11 cellular contexts compared by ENCODE assay signal in the genomic region with DNA sequence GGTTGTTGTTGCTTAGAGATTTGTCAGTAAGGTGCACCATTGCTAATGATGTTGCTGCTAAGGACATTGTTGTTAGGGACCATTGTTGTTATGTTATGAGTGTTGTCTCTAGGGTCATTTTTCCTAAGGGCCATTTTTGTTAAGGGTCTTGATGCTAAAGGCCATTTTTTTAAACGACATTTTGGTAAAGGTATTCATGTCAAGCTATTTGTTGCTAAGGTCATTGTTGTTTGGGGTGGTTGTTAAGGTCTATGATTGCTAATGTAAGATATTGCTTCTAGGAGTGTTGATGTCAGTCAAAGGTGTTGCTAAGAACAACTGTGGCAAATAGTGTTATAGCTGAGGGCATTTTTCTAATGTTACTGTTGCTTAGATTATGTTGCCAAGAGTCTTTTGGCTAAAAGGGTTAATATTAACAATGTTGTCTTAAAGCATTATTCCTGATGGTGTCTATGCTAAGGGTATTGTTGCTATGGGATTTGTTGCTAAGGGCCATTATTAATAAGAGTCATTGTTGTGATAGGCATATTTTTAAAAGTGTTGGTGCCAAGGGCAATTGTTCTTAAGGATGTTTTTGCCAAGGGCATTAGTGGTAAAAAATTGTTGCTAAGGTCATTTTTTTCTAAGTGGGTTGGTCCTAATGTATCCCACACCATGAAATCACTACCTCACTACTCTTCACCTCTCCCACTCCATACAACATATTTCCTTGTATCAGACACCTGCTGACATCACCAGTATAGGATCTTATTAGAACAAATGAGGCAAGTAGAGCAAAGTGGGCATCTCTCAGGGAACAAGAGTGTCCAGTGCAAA. TPM values are rescaled to one million over a fixed set of nuclear protein-coding genes. Genes with fewer than 3 reads are reported as not detected.
DNase-seq lines count a peak whose midpoint lies in the region; ATAC-seq and TF ChIP-seq lines count a peak whose summit lies in the region.
"Not testable (repeated sequence)": the region's sequence is repeated elsewhere in the genome, so short reads cannot be mapped to it uniquely, and the experiment has no call there.
"Had no signal": no experiment of that assay in that cellular context is flagged by ENCODE, and none has a peak within 500 bp of the region (broad histone marks: within the 10 kb centered on the region; RNA-seq: fewer than 3 reads in every experiment).

No MANE protein-coding gene starts in this region.

- H3K18ac ChIP-seq in trophoblast cell (ENCODE audit: low read length) = not testable (repeated sequence)

- not testable (repeated sequence) for H3K36me3 ChIP-seq in brain microvascular endothelial cell (replicated peaks); gastroesophageal sphincter; trophoblast cell (ENCODE audit: control insufficient read depth in 1 of 2, insufficient read depth in 2 of 2, low read length in 2 of 2); aorta (ENCODE audit: control insufficient read depth in 1 of 2, insufficient read depth in 2 of 2, low read length in 1 of 2)

- not testable (repeated sequence) for TF ChIP-seq EP300 in gastroesophageal sphincter (IDR thresholded peaks at IDR 0.05)

- ATAC-seq in gastroesophageal sphincter (peak; percentile 13), aorta (ENCODE audit: low FRiP score) (peak; percentile 15)

- in situ Hi-C loops in brain microvascular endothelial cell (cut with HindIII; ENCODE audit: low pct_ligation_motif_present, low sequenced_read_pairs) = not testable (repeated sequence)

- H3K27ac ChIP-seq in brain microvascular endothelial cell; trophoblast cell (ENCODE audit: low read depth, low read length); aorta (ENCODE audit: low read depth in 1 of 2, low read length in 2 of 2): not testable (repeated sequence)
- peak overlapping the region in 2 of 4 donors; percentile 7 to 54 for H3K27ac ChIP-seq in gastroesophageal sphincter

- not testable (repeated sequence) for TF ChIP-seq POLR2A in gastroesophageal sphincter (IDR thresholded peaks at IDR 0.05)

- not testable (repeated sequence) for H3K4me1 Mint-ChIP-seq in endothelial cell (ENCODE audit: unreplicated experiment)

- not testable (repeated sequence) for H3K36me3 Mint-ChIP-seq in endothelial cell (ENCODE audit: low read depth, unreplicated experiment)

- not testable (repeated sequence) for H3K14ac ChIP-seq in trophoblast cell (ENCODE audit: low read length)

- not testable (repeated sequence) for TF ChIP-seq CTCF in brain microvascular endothelial cell (IDR thresholded peaks at IDR 0.05; ENCODE audit: low read depth, low read length, missing control alignments); endothelial cell (IDR thresholded peaks at IDR 0.05; ENCODE audit: unreplicated experiment); gastroesophageal sphincter (IDR thresholded peaks at IDR 0.05)

- not testable (repeated sequence) for H3K79me2 ChIP-seq in trophoblast cell (ENCODE audit: control insufficient read depth, insufficient read depth, low read length, poor library complexity)

- not testable (repeated sequence) for H3K9ac ChIP-seq in trophoblast cell (ENCODE audit: low read length)

- whole genome bisulfite sequencing in gastroesophageal sphincter (ENCODE audit: low coverage in 1 of 2), 2 donors = 27 to 42% methylated on average over 1 of the region's 1 CpG
- WGBS in trophoblast cell (ENCODE audit: extremely low coverage, insufficient coverage, insufficient read length) = no CpG with 5 or more reads among the region's 1 CpG
- 21 to 29% methylated on average over 1 of the region's 1 CpG for WGBS in aorta, 2 donors

- not testable (repeated sequence) for H3K9me3 ChIP-seq in gastroesophageal sphincter; trophoblast cell (ENCODE audit: insufficient read depth, low read depth, low read length); aorta (ENCODE audit: control insufficient read depth, low read length)

- H3K4ac ChIP-seq in trophoblast cell (ENCODE audit: low read depth, low read length) = not testable (repeated sequence)

- H2BK5ac ChIP-seq in trophoblast cell (ENCODE audit: low read depth, low read length, poor library complexity) = not testable (repeated sequence)

- H3K4me1 ChIP-seq in gastroesophageal sphincter = peaks cover 0 to 13% (median 7%) of the 10 kb centered on the region in 3 donors
- H3K4me1 ChIP-seq in trophoblast cell (ENCODE audit: control insufficient read depth in 1 of 2, insufficient read depth in 2 of 2, low read length in 2 of 2); aorta (ENCODE audit: control insufficient read depth in 1 of 2, insufficient read depth in 2 of 2, low read length in 2 of 2): not testable (repeated sequence)

- H2BK12ac ChIP-seq in trophoblast cell (ENCODE audit: low read length) = not testable (repeated sequence)

- H3K27ac Mint-ChIP-seq in endothelial cell (ENCODE audit: unreplicated experiment) = peak overlapping the region; percentile 32

- H3K4me2 ChIP-seq in trophoblast cell (ENCODE audit: low read length) = not testable (repeated sequence)

- not testable (repeated sequence) for H2BK120ac ChIP-seq in trophoblast cell (ENCODE audit: insufficient read depth, low read length, poor library complexity)

- H3K9me3 Mint-ChIP-seq in endothelial cell (ENCODE audit: unreplicated experiment) = not testable (repeated sequence)

- not testable (repeated sequence) for H3K27me3 Mint-ChIP-seq in endothelial cell (ENCODE audit: unreplicated experiment)

- not testable (repeated sequence) for H3K4me3 ChIP-seq in brain microvascular endothelial cell (ENCODE audit: low read depth, low read length); gastroesophageal sphincter; trophoblast cell (ENCODE audit: low read depth, low read length); aorta (ENCODE audit: low read length in 2 of 2)

- intact Hi-C loops in aorta (cut with DNase I) = not testable (repeated sequence)

- peak; percentile 1 for DNase-seq in H4 (ENCODE audit: low spot score)
- peak; percentile 37 for DNase-seq in NCI-H748 (lab: John Stamatoyannopoulos, UW; ENCODE audit: unreplicated experiment)
- DNase-seq in brain microvascular endothelial cell = peak; percentile 11
- not testable (repeated sequence) for DNase-seq in endothelial cell (ENCODE audit: low spot score); aorta
- DNase-seq in left kidney (ENCODE audit: low read depth, low spot score) = peak; percentile 2
- peak; percentile 21 to 89 for DNase-seq in trophoblast cell

- not testable (repeated sequence) for H3K23ac ChIP-seq in trophoblast cell (ENCODE audit: low read length)

- not testable (repeated sequence) for H4K8ac ChIP-seq in trophoblast cell (ENCODE audit: low read depth, low read length)

- not testable (repeated sequence) for H4K91ac ChIP-seq in trophoblast cell (ENCODE audit: low read depth, low read length)

- H3K79me1 ChIP-seq in trophoblast cell (ENCODE audit: low read length) = not testable (repeated sequence)

- H3K27me3 ChIP-seq in brain microvascular endothelial cell (replicated peaks); gastroesophageal sphincter; trophoblast cell (ENCODE audit: insufficient read depth, low read length); aorta (ENCODE audit: control insufficient read depth in 1 of 2, insufficient read depth in 2 of 2, low read length in 1 of 2): not testable (repeated sequence)

- not testable (repeated sequence) for H3K4me3 Mint-ChIP-seq in endothelial cell (ENCODE audit: unreplicated experiment)

- not testable (repeated sequence) for H2AFZ ChIP-seq in trophoblast cell (ENCODE audit: insufficient read depth, low read length, poor library complexity)

- H4K12ac ChIP-seq in trophoblast cell (ENCODE audit: low read depth, low read length) = not testable (repeated sequence)

- not testable (repeated sequence) for H2AK5ac ChIP-seq in trophoblast cell (ENCODE audit: low read length)

RNA-seq across cellular contexts. Expression of a gene that starts 56.2 kb away (rescaled TPM):
- not detected in 2 replicates for total RNA-seq in H4 (2014; rRNA removed; shearing (Covaris generic))
- total RNA-seq in endothelial cell (ENCODE audit: unreplicated experiment) = not detected
- not detected for total RNA-seq in gastroesophageal sphincter
- not detected in 2 replicates for polyA plus RNA-seq in trophoblast cell (2013)
- total RNA-seq in aorta = not detected
- polyA plus RNA-seq in aorta = not detected
- total RNA-seq: CD4-positive, alpha-beta memory T cell; GM23338; OCI-LY7 had no signal
- polyA plus RNA-seq: CD4-positive, alpha-beta memory T cell; GM23338 had no signal
